ENCODE assay signal across 8 cellular contexts in genomic region chr14:24147761-24148428, GRCh38. TPM values are rescaled to one million over a fixed set of nuclear protein-coding genes. Genes with fewer than 3 reads are reported as not detected.
DNase-seq lines count a peak whose midpoint lies in the region; ATAC-seq and TF ChIP-seq lines count a peak whose summit lies in the region.

No MANE protein-coding gene starts in this region.

- peaks cover 56% of the 10 kb centered on the region for H3K4me1 ChIP-seq in CD4-positive, alpha-beta memory T cell (ENCODE audit: insufficient read depth, low read length)
- H3K4me1 ChIP-seq in effector memory CD4-positive, alpha-beta T cell (ENCODE audit: control insufficient read depth, insufficient read depth, low read length, poor library complexity, severe bottlenecking): peaks cover 27% of the 10 kb centered on the region

- peaks cover 29 to 77% (median 50%) of the 10 kb centered on the region in 4 donors for H3K4me1 Mint-ChIP-seq in CD4-positive, alpha-beta memory T cell
- peaks cover 25% of the 10 kb centered on the region for H3K4me1 Mint-ChIP-seq in neural crest cell

- no peaks in the 10 kb centered on the region for H3K27me3 ChIP-seq in CD4-positive, alpha-beta memory T cell (ENCODE audit: insufficient read depth, low read length)
- H3K27me3 ChIP-seq in MG63: no peaks in the 10 kb centered on the region
- H3K27me3 ChIP-seq in effector memory CD4-positive, alpha-beta T cell (replicated peaks; ENCODE audit: control insufficient read depth, insufficient read depth, low read length, poor library complexity, severe bottlenecking): no peaks in the 10 kb centered on the region

- DNase-seq in CD4-positive, alpha-beta memory T cell: no peak
- DNase-seq in MG63 (no peak), neural crest cell (ENCODE audit: low read depth, low spot score) (no peak), RPMI8226 (no peak)
- peak in 1 of 3 donors; percentile 23 for DNase-seq in effector memory CD4-positive, alpha-beta T cell

- H3K36me3 Mint-ChIP-seq in CD4-positive, alpha-beta memory T cell: peaks cover 31 to 66% of the 10 kb centered on the region in 2 donors
- H3K36me3 Mint-ChIP-seq in neural crest cell (ENCODE audit: low read depth): no peaks in the 10 kb centered on the region

- H3K36me3 ChIP-seq in CD4-positive, alpha-beta memory T cell (ENCODE audit: insufficient read depth, low read length): peaks cover 56% of the 10 kb centered on the region
- H3K36me3 ChIP-seq in MG63: peaks cover 32% of the 10 kb centered on the region
- peaks cover 51% of the 10 kb centered on the region for H3K36me3 ChIP-seq in effector memory CD4-positive, alpha-beta T cell (ENCODE audit: control insufficient read depth, insufficient read depth, low read length)

- no peak for ATAC-seq in HG02884 (IDR thresholded peaks at IDR 0.05; ENCODE audit: unreplicated experiment)
- no peak for ATAC-seq in GM21619 (IDR thresholded peaks at IDR 0.05; ENCODE audit: unreplicated experiment)
- no peak for ATAC-seq in HG03139 (IDR thresholded peaks at IDR 0.05; ENCODE audit: unreplicated experiment)

- CTCF ChIA-PET in CD4-positive, alpha-beta memory T cell (lab: Charles Lee; ENCODE audit: partially characterized antibody): interaction anchor here (0.9 to 8.5 kb wide), 6 partner anchors 12 to 186 kb away, joined by 3 to 110 read pairs (median 6); partner anchors contain the start of genes DCAF11, IPO4, IRF9 and NRL

- H3K27ac Mint-ChIP-seq in CD4-positive, alpha-beta memory T cell: peak overlapping the region; percentile 83 to 98 (median 90)
- peak overlapping the region; percentile 62 for H3K27ac Mint-ChIP-seq in neural crest cell (ENCODE audit: unreplicated experiment)

- H3K4me3 Mint-ChIP-seq in CD4-positive, alpha-beta memory T cell: peak overlapping the region; percentile 91 to 99 (median 97)
- peak overlapping the region; percentile 99 for H3K4me3 Mint-ChIP-seq in neural crest cell

- no peak for TF ChIP-seq CTCF in neural crest cell (conservative IDR thresholded peaks at IDR 0.05)

- H3K27me3 Mint-ChIP-seq in CD4-positive, alpha-beta memory T cell: no peaks in the 10 kb centered on the region
- H3K27me3 Mint-ChIP-seq in neural crest cell (ENCODE audit: low read depth): no peaks in the 10 kb centered on the region

- peak overlapping the region; percentile 73 to 99 for H3K4me3 ChIP-seq in CD4-positive, alpha-beta memory T cell (ENCODE audit: low read length in 2 of 2)
- peak overlapping the region; percentile 94 for H3K4me3 ChIP-seq in MG63
- peak overlapping the region; percentile 93 for H3K4me3 ChIP-seq in effector memory CD4-positive, alpha-beta T cell (ENCODE audit: insufficient read depth, low read depth, low read length, poor library complexity, severe bottlenecking)

- no peaks in the 10 kb centered on the region for H3K9me3 Mint-ChIP-seq in CD4-positive, alpha-beta memory T cell
- H3K9me3 Mint-ChIP-seq in neural crest cell: no peaks in the 10 kb centered on the region

- POLR2A ChIA-PET in CD4-positive, alpha-beta memory T cell (lab: Charles Lee; ENCODE audit: partially characterized antibody): interaction anchor here (1.1 to 9.5 kb wide), 19 partner anchors 11 to 283 kb away, joined by 3 to 162 read pairs (median 12); partner anchors contain the start of genes CBLN3, CHMP4A, DCAF11 and IPO4

- intact Hi-C loops in CD4-positive, alpha-beta memory T cell (cut with micrococcal nuclease): loop anchor here (1.0 to 10.0 kb wide), 8 partner anchors 12 to 679 kb away; partner anchors contain the start of genes CHMP4A, DCAF11, IPO4 and IRF9

- H3K27ac ChIP-seq in CD4-positive, alpha-beta memory T cell (ENCODE audit: low read depth, low read length): peak overlapping the region; percentile 92
- H3K27ac ChIP-seq in effector memory CD4-positive, alpha-beta T cell (ENCODE audit: insufficient read depth, low read length, poor library complexity, severe bottlenecking): peak overlapping the region; percentile 93

- H3K9me3 ChIP-seq in CD4-positive, alpha-beta memory T cell (ENCODE audit: control insufficient read depth in 1 of 2, low read length in 2 of 2): no peaks in the 10 kb centered on the region
- no peaks in the 10 kb centered on the region for H3K9me3 ChIP-seq in MG63
- H3K9me3 ChIP-seq in effector memory CD4-positive, alpha-beta T cell (ENCODE audit: control insufficient read depth, low read length): no peaks in the 10 kb centered on the region

RNA-seq across cellular contexts. Expression of gene RNF31, which starts 0.6 kb away (rescaled TPM):
- 100 to 1,000 TPM; 108 to 113 TPM for total RNA-seq in CD4-positive, alpha-beta memory T cell
- polyA plus RNA-seq in CD4-positive, alpha-beta memory T cell: 10 to 100 TPM; 44.3 to 75.7 TPM
- total RNA-seq in MG63 (2014; rRNA removed; shearing (Covaris generic); ENCODE audit: low replicate concordance): 39.6 and 52.1 TPM in 2 replicates
- 65.5 and 82.2 TPM in 2 replicates for total RNA-seq in neural crest cell

RNA-seq across cellular contexts. Expression of gene PSME2, which starts 1.5 kb away (rescaled TPM):
- total RNA-seq in CD4-positive, alpha-beta memory T cell: 100 to 1,000 TPM; 143 to 150 TPM
- 100 to 1,000 TPM; 511 to 815 TPM for polyA plus RNA-seq in CD4-positive, alpha-beta memory T cell
- total RNA-seq in MG63 (2014; rRNA removed; shearing (Covaris generic); ENCODE audit: low replicate concordance): 84.9 and 111 TPM in 2 replicates
- 125 and 131 TPM in 2 replicates for total RNA-seq in neural crest cell

RNA-seq across cellular contexts. Expression of gene EMC9, which starts 6.5 kb away (rescaled TPM):
- 10 to 100 TPM; 33.0 to 33.9 TPM for total RNA-seq in CD4-positive, alpha-beta memory T cell
- polyA plus RNA-seq in CD4-positive, alpha-beta memory T cell: 10 to 100 TPM; 11.4 to 13.6 TPM
- total RNA-seq in MG63 (2014; rRNA removed; shearing (Covaris generic); ENCODE audit: low replicate concordance): 7.2 and 15.7 TPM in 2 replicates
- total RNA-seq in neural crest cell: 28.3 and 30.3 TPM in 2 replicates

RNA-seq across cellular contexts. Expression of gene PSME1, which starts 11.9 kb away (rescaled TPM):
- total RNA-seq in CD4-positive, alpha-beta memory T cell: 100 to 1,000 TPM; 257 to 273 TPM
- 1,000 to 10,000 TPM in 1 of 2 donors, 100 to 1,000 TPM in 1; 976 to 1,008 TPM for polyA plus RNA-seq in CD4-positive, alpha-beta memory T cell
- 37.5 and 39.3 TPM in 2 replicates for total RNA-seq in MG63 (2014; rRNA removed; shearing (Covaris generic); ENCODE audit: low replicate concordance)
- total RNA-seq in neural crest cell: 81.4 and 88.5 TPM in 2 replicates

RNA-seq across cellular contexts. Expression of gene IRF9, which starts 13.2 kb away (rescaled TPM):
- 100 to 1,000 TPM; 154 to 157 TPM for total RNA-seq in CD4-positive, alpha-beta memory T cell
- polyA plus RNA-seq in CD4-positive, alpha-beta memory T cell: 100 to 1,000 TPM in 1 of 2 donors, 10 to 100 TPM in 1; 59.3 to 121 TPM
- 15.8 and 26.4 TPM in 2 replicates for total RNA-seq in MG63 (2014; rRNA removed; shearing (Covaris generic); ENCODE audit: low replicate concordance)
- total RNA-seq in neural crest cell: 22.9 and 23.0 TPM in 2 replicates
